ENCODE assay signal across 12 cellular contexts in the genomic region with DNA sequence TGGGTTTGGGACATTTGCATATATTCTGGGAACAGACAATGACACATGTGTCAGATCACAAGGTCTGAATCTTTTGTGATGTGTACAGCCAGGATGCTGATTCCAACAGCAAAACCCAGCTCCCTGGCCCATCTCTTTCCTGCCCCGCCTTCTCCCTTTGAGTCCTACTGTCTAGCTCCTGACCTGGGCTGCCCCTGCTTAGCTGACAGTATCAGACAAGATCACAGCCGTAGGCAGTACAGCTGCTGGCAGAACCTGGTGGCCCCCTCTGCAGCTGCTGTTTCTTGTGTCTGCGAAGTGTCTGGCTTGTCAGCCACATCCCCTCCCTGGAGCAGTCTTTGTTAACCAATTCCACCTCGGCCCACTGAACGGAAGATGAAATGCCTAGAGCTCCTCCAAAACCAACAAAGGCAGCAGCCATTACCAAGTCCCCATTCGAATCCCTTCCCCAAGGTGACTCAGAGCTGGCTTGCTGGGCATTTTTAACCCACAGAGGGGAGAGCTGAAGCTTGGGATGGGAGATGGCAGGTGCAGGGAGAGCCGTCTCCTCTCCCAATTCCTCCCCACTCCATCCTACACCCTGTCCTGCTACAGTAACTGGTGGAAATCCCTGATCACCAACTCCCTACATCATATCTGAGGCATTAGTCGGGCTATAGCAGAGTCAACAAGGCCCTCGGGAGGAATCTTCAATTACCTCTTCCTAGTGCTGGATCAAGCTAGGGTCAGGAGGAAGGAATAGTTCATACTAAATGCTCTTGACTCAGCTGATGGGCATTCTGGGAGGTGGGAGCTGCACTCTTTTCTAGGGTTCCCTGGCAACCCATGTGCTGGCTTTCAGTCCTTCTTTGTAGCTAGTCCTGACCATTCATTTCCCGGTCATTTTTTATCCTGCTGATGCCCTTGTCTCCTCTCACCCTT. TPM values are rescaled to one million over a fixed set of nuclear protein-coding genes. Genes with fewer than 3 reads are reported as not detected.
DNase-seq lines count a peak whose midpoint lies in the region; ATAC-seq, FAIRE-seq and TF ChIP-seq lines count a peak whose summit lies in the region.
"Had no signal": no experiment of that assay in that cellular context is flagged by ENCODE, and none has a peak within 500 bp of the region (broad histone marks: within the 10 kb centered on the region; RNA-seq: fewer than 3 reads in every experiment).

No MANE protein-coding gene starts in this region.

- no peaks in the 10 kb centered on the region for H4K20me1 ChIP-seq in H1 (replicated peaks in 1 of 2; ENCODE audit: control insufficient read depth in 1 of 2, insufficient read depth in 2 of 2, low read length in 2 of 2)

- no peak overlapping the region for H3K27ac ChIP-seq in H1 (ENCODE audit: low read depth, low read length)
- no peak overlapping the region for H3K27ac ChIP-seq in CD8-positive, alpha-beta T cell (ENCODE audit: low read depth, low read length)
- H3K27ac ChIP-seq: transverse colon, VCaP had no signal

- TF ChIP-seq POLR2A in H1 (IDR thresholded peaks at IDR 0.05; ENCODE audit: control extremely low read depth in 1 of 2, low read depth in 2 of 2, low read length in 2 of 2) = no peak

- H3K36me3 Mint-ChIP-seq in activated CD4-positive, alpha-beta T cell treated with anti-CD3 and anti-CD28 coated beads for 36 hours (ENCODE audit: low read depth) = no peaks in the 10 kb centered on the region
- H3K36me3 Mint-ChIP-seq in activated CD4-positive, alpha-beta T cell treated with anti-CD3 and anti-CD28 coated beads, Interleukin-2, amount 10 ng/mL, durations not matched to agents 7 days and 5 days (ENCODE audit: low read depth) = no peaks in the 10 kb centered on the region
- no peaks in the 10 kb centered on the region for H3K36me3 Mint-ChIP-seq in stimulated activated effector memory CD8-positive, alpha-beta T cell treated with anti-CD3 and anti-CD28 coated beads, Interleukin-12 subunit alpha, Interleukin-12 subunit beta, amount 100 ng/mL, for 72 hours
- no peaks in the 10 kb centered on the region for H3K36me3 Mint-ChIP-seq in CD8-positive, alpha-beta T cell

- POLR2A ChIA-PET in activated CD4-positive, alpha-beta T cell treated with anti-CD3 and anti-CD28 coated beads for 36 hours (lab: Charles Lee) = interaction anchor here (0.6 kb wide), 1 partner anchor 9 kb away, joined by 3 read pairs; no protein-coding TSS in a partner anchor
- POLR2A ChIA-PET in activated CD4-positive, alpha-beta T cell treated with anti-CD3 and anti-CD28 coated beads, Interleukin-2, amount 10 ng/mL, durations not matched to agents 7 days and 5 days (lab: Charles Lee) = no interaction called here
- POLR2A ChIA-PET in H1 (lab: Charles Lee; ENCODE audit: partially characterized antibody) = interaction anchor here (0.7 to 2.4 kb wide), 10 partner anchors 9 to 323 kb away, joined by 3 to 9 read pairs (median 4); no protein-coding TSS in a partner anchor
- POLR2A ChIA-PET in CD8-positive, alpha-beta T cell (lab: Charles Lee) = no interaction called here

- H3K56ac ChIP-seq in H1 (replicated peaks; ENCODE audit: insufficient read length, low read depth, low read length) = no peak overlapping the region

- no peak overlapping the region for H3K4ac ChIP-seq in H1 (replicated peaks; ENCODE audit: insufficient read length, low read depth, low read length)

- peak overlapping the region; percentile 34 for H4K91ac ChIP-seq in H1 (replicated peaks; ENCODE audit: insufficient read length, low read length)

- 0 out of 2 replicates have a peak overlapping the region, but pooled peaks have one; percentile 66 for H2AK5ac ChIP-seq in H1 (ENCODE audit: low read depth, low read length)

- 0 out of 2 replicates have a peak overlapping the region, but pooled peaks have one; percentile 41 for H2BK12ac ChIP-seq in H1 (ENCODE audit: low read depth, low read length)

- peak; percentile 36 for ATAC-seq in activated CD4-positive, alpha-beta T cell treated with anti-CD3 and anti-CD28 coated beads for 36 hours
- peak; percentile 46 for ATAC-seq in stimulated activated effector memory CD8-positive, alpha-beta T cell treated with anti-CD3 and anti-CD28 coated beads, Interleukin-12 subunit alpha, Interleukin-12 subunit beta, amount 100 ng/mL, for 72 hours
- ATAC-seq in GM19467 (IDR thresholded peaks at IDR 0.05; ENCODE audit: unreplicated experiment) (no peak), GM19023 (IDR thresholded peaks at IDR 0.05; ENCODE audit: unreplicated experiment) (no peak)
- no peak for ATAC-seq in CD8-positive, alpha-beta T cell

- H4K8ac ChIP-seq in H1 (ENCODE audit: extremely low read depth, insufficient read depth, low read length) = peak overlapping the region; percentile 69

- H3K4me2 ChIP-seq in H1 (ENCODE audit: insufficient read depth in 1 of 2, low read depth in 2 of 2, low read length in 2 of 2) = no peak overlapping the region

- intact Hi-C loops in activated CD4-positive, alpha-beta T cell treated with anti-CD3 and anti-CD28 coated beads for 36 hours (cut with DNase I, micrococcal nuclease) = no loop called here
- intact Hi-C loops in CD8-positive, alpha-beta T cell (cut with DNase I, micrococcal nuclease) = no loop called here

- H2BK20ac ChIP-seq in H1 (ENCODE audit: low read length) = no peak overlapping the region

- no peak for TF ChIP-seq EP300 in H1 (IDR thresholded peaks at IDR 0.05; ENCODE audit: borderline replicate concordance in 1 of 2, low read depth in 2 of 2, low read length in 2 of 2)

- no peak overlapping the region for H3K27ac Mint-ChIP-seq in activated CD4-positive, alpha-beta T cell treated with anti-CD3 and anti-CD28 coated beads for 36 hours
- H3K27ac Mint-ChIP-seq in activated CD4-positive, alpha-beta T cell treated with anti-CD3 and anti-CD28 coated beads, Interleukin-2, amount 10 ng/mL, durations not matched to agents 7 days and 5 days = no peak overlapping the region
- H3K27ac Mint-ChIP-seq in stimulated activated effector memory CD8-positive, alpha-beta T cell treated with anti-CD3 and anti-CD28 coated beads, Interleukin-12 subunit alpha, Interleukin-12 subunit beta, amount 100 ng/mL, for 72 hours = no peak overlapping the region
- H3K27ac Mint-ChIP-seq in CD8-positive, alpha-beta T cell = no peak overlapping the region

- H3K18ac ChIP-seq in H1 (ENCODE audit: extremely low read depth, low read length) = no peak overlapping the region

- H2BK5ac ChIP-seq in H1 (ENCODE audit: low read depth, low read length) = 0 out of 2 replicates have a peak overlapping the region, but pooled peaks have one; percentile 32

- TF ChIP-seq RAD21 in H1 (IDR thresholded peaks at IDR 0.05 in 1 of 2, conservative IDR thresholded peaks at IDR 0.05 in 1 of 2; ENCODE audit: low read depth in 2 of 2, low read length in 2 of 2) = no peak

- no peak for FAIRE-seq in H1 (lab: Jason Lieb, UNC)

- H3K27me3 Mint-ChIP-seq in activated CD4-positive, alpha-beta T cell treated with anti-CD3 and anti-CD28 coated beads for 36 hours = peaks cover 5% of the 10 kb centered on the region
- H3K27me3 Mint-ChIP-seq in activated CD4-positive, alpha-beta T cell treated with anti-CD3 and anti-CD28 coated beads, Interleukin-2, amount 10 ng/mL, durations not matched to agents 7 days and 5 days = peaks cover 5% of the 10 kb centered on the region
- peaks cover 10% of the 10 kb centered on the region for H3K27me3 Mint-ChIP-seq in CD8-positive, alpha-beta T cell (ENCODE audit: low read depth)

- H3K9me3 ChIP-seq in H1 (ENCODE audit: insufficient read depth in 2 of 2, low read depth in 1 of 2, low read length in 1 of 2) = no peaks in the 10 kb centered on the region
- no peaks in the 10 kb centered on the region for H3K9me3 ChIP-seq in CD8-positive, alpha-beta T cell (ENCODE audit: low read length)
- H3K9me3 ChIP-seq: transverse colon had no signal

- H3K79me2 ChIP-seq in H1 (ENCODE audit: control insufficient read depth in 1 of 2, insufficient read depth in 2 of 2, low read length in 2 of 2) = peaks cover 0 to 6% of the 10 kb centered on the region in 2 experiments; a peak in 1 of 4 replicates

- peak; percentile 14 for DNase-seq in activated CD4-positive, alpha-beta T cell treated with anti-CD3 and anti-CD28 coated beads for 36 hours
- no peak for DNase-seq in activated CD4-positive, alpha-beta T cell treated with anti-CD3 and anti-CD28 coated beads, Interleukin-2, amount 10 ng/mL, durations not matched to agents 7 days and 5 days
- DNase-seq in NCI-H526 (lab: John Stamatoyannopoulos, UW) = peak; percentile 96 to 97
- DNase-seq in H1 (ENCODE audit: low read depth in 1 of 2, low spot score in 2 of 2) = no peak
- no peak for DNase-seq in stimulated activated effector memory CD8-positive, alpha-beta T cell treated with anti-CD3 and anti-CD28 coated beads, Interleukin-12 subunit alpha, Interleukin-12 subunit beta, amount 100 ng/mL, for 72 hours (ENCODE audit: low spot score in 2 of 2)
- no peak for DNase-seq in CD8-positive, alpha-beta T cell
- DNase-seq: activated naive CD4-positive, alpha-beta T cell; stimulated activated CD4-positive, alpha-beta T cell treated with anti-CD3 and anti-CD28 coated beads, Interleukin-4, amount 100 ng/mL, for 4 hours; transverse colon had no signal

- H3K14ac ChIP-seq in H1 (ENCODE audit: insufficient read length) = no peak overlapping the region

- H3K23me2 ChIP-seq in H1 (ENCODE audit: low read depth, low read length) = no peaks in the 10 kb centered on the region

- no peak overlapping the region for H2BK120ac ChIP-seq in H1 (replicated peaks; ENCODE audit: low read depth, low read length)

- H3K4me3 ChIP-seq in H1 (ENCODE audit: extremely low read depth in 1 of 4, insufficient read depth in 2 of 4, low read depth in 3 of 4, low read length in 4 of 4) = no peak overlapping the region
- H3K4me3 ChIP-seq in CD8-positive, alpha-beta T cell (ENCODE audit: low read depth, low read length) = no peak overlapping the region
- H3K4me3 ChIP-seq: transverse colon had no signal

- H3K4me3 Mint-ChIP-seq in activated CD4-positive, alpha-beta T cell treated with anti-CD3 and anti-CD28 coated beads for 36 hours = no peak overlapping the region
- no peak overlapping the region for H3K4me3 Mint-ChIP-seq in activated CD4-positive, alpha-beta T cell treated with anti-CD3 and anti-CD28 coated beads, Interleukin-2, amount 10 ng/mL, durations not matched to agents 7 days and 5 days
- no peak overlapping the region for H3K4me3 Mint-ChIP-seq in stimulated activated effector memory CD8-positive, alpha-beta T cell treated with anti-CD3 and anti-CD28 coated beads, Interleukin-12 subunit alpha, Interleukin-12 subunit beta, amount 100 ng/mL, for 72 hours
- no peak overlapping the region for H3K4me3 Mint-ChIP-seq in CD8-positive, alpha-beta T cell

- H4K5ac ChIP-seq in H1 (ENCODE audit: insufficient read length, low read depth, low read length) = no peak overlapping the region

- CTCF ChIA-PET in activated CD4-positive, alpha-beta T cell treated with anti-CD3 and anti-CD28 coated beads for 36 hours (lab: Charles Lee) = interaction anchor here (0.7 to 1.8 kb wide), 6 partner anchors 41 to 171 kb away, joined by 3 to 7 read pairs (median 4); no protein-coding TSS in a partner anchor
- CTCF ChIA-PET in activated CD4-positive, alpha-beta T cell treated with anti-CD3 and anti-CD28 coated beads, Interleukin-2, amount 10 ng/mL, durations not matched to agents 7 days and 5 days (lab: Charles Lee) = interaction anchor here (0.6 to 1.5 kb wide), 4 partner anchors 16 to 483 kb away, joined by 3 to 4 read pairs (median 3); no protein-coding TSS in a partner anchor
- CTCF ChIA-PET in H1 (lab: Charles Lee; ENCODE audit: partially characterized antibody) = interaction anchor here (0.7 to 4.4 kb wide), 20 partner anchors 11 to 132 kb away, joined by 3 to 21 read pairs (median 4); no protein-coding TSS in a partner anchor
- CTCF ChIA-PET in CD8-positive, alpha-beta T cell (lab: Charles Lee) = interaction anchor here (1.3 to 1.9 kb wide), 2 partner anchors 42 to 83 kb away, joined by 3 to 4 read pairs; no protein-coding TSS in a partner anchor

- peaks cover 0 to 23% (median 2%) of the 10 kb centered on the region in 4 experiments; a peak in 5 of 8 replicates for H3K36me3 ChIP-seq in H1 (ENCODE audit: control insufficient read depth in 2 of 4, insufficient read depth in 4 of 4, low read length in 3 of 4)
- no peaks in the 10 kb centered on the region for H3K36me3 ChIP-seq in CD8-positive, alpha-beta T cell (ENCODE audit: insufficient read depth, low read length)
- H3K36me3 ChIP-seq: transverse colon had no signal

- H3K23ac ChIP-seq in H1 (ENCODE audit: insufficient read length) = no peak overlapping the region

- no peaks in the 10 kb centered on the region for H3K9me3 Mint-ChIP-seq in activated CD4-positive, alpha-beta T cell treated with anti-CD3 and anti-CD28 coated beads for 36 hours (ENCODE audit: low read depth)
- H3K9me3 Mint-ChIP-seq in activated CD4-positive, alpha-beta T cell treated with anti-CD3 and anti-CD28 coated beads, Interleukin-2, amount 10 ng/mL, durations not matched to agents 7 days and 5 days = no peaks in the 10 kb centered on the region
- H3K9me3 Mint-ChIP-seq in stimulated activated effector memory CD8-positive, alpha-beta T cell treated with anti-CD3 and anti-CD28 coated beads, Interleukin-12 subunit alpha, Interleukin-12 subunit beta, amount 100 ng/mL, for 72 hours = no peaks in the 10 kb centered on the region
- no peaks in the 10 kb centered on the region for H3K9me3 Mint-ChIP-seq in CD8-positive, alpha-beta T cell

- H3K4me1 ChIP-seq in H1 (replicated peaks in 1 of 4; ENCODE audit: control insufficient read depth in 3 of 4, insufficient read depth in 4 of 4, low read length in 3 of 4) = peaks cover 3 to 14% (median 8%) of the 10 kb centered on the region in 4 experiments
- H3K4me1 ChIP-seq in CD8-positive, alpha-beta T cell (ENCODE audit: insufficient read depth, low read length) = no peaks in the 10 kb centered on the region
- H3K4me1 ChIP-seq: transverse colon had no signal

- no peak overlapping the region for H2AFZ ChIP-seq in H1 (ENCODE audit: low read length)

- H2BK15ac ChIP-seq in H1 (ENCODE audit: low read length) = peak overlapping the region; percentile 54; the same call in 1 of the 2 replicates

- no peak for TF ChIP-seq CTCF in H1 (IDR thresholded peaks at IDR 0.05; ENCODE audit: control extremely low read depth in 1 of 3, insufficient read depth in 1 of 3, low read depth in 1 of 3, low read length in 3 of 3)
- TF ChIP-seq CTCF in CD8-positive, alpha-beta T cell (IDR thresholded peaks at IDR 0.05) = no peak

- no peaks in the 10 kb centered on the region for H3K27me3 ChIP-seq in H1 (replicated peaks in 1 of 4; ENCODE audit: control insufficient read depth in 3 of 4, extremely low read depth in 1 of 4, insufficient read depth in 3 of 4, low read length in 3 of 4)
- H3K27me3 ChIP-seq in CD8-positive, alpha-beta T cell (ENCODE audit: insufficient read depth, low read length) = no peaks in the 10 kb centered on the region
- H3K27me3 ChIP-seq: transverse colon had no signal

- WGBS in H1 (ENCODE audit: extremely low coverage in 1 of 2, insufficient coverage in 1 of 2, insufficient read length in 1 of 2, insufficient replicate concordance in 2 of 2, low coverage in 1 of 2, low lambda C conversion rate in 2 of 2, missing lambda C conversion rate in 1 of 2), 2 experiments = 81% methylated on average over 10 of the region's 10 CpGs; no CpG with 5 or more reads in 1 of the 2 experiments

- H3K9ac ChIP-seq in H1 (replicated peaks in 1 of 4; ENCODE audit: extremely low read depth in 1 of 4, low read depth in 3 of 4, low read length in 3 of 4) = no peak overlapping the region

- peaks cover 6% of the 10 kb centered on the region for H3K4me1 Mint-ChIP-seq in activated CD4-positive, alpha-beta T cell treated with anti-CD3 and anti-CD28 coated beads for 36 hours
- no peaks in the 10 kb centered on the region for H3K4me1 Mint-ChIP-seq in activated CD4-positive, alpha-beta T cell treated with anti-CD3 and anti-CD28 coated beads, Interleukin-2, amount 10 ng/mL, durations not matched to agents 7 days and 5 days
- peaks cover 9% of the 10 kb centered on the region for H3K4me1 Mint-ChIP-seq in stimulated activated effector memory CD8-positive, alpha-beta T cell treated with anti-CD3 and anti-CD28 coated beads, Interleukin-12 subunit alpha, Interleukin-12 subunit beta, amount 100 ng/mL, for 72 hours
- H3K4me1 Mint-ChIP-seq in CD8-positive, alpha-beta T cell (ENCODE audit: low read depth) = no peaks in the 10 kb centered on the region

- 0 out of 2 replicates have a peak, but pooled peaks cover 2% of the 10 kb centered on the region for H3K79me1 ChIP-seq in H1 (ENCODE audit: low read depth, low read length)

RNA-seq across cellular contexts. Expression of gene PIPOX, which starts 5.8 kb away (rescaled TPM):
- 1 to 10 TPM; 1.8 to 2.1 TPM for total RNA-seq in activated CD4-positive, alpha-beta T cell treated with anti-CD3 and anti-CD28 coated beads for 36 hours
- total RNA-seq in activated CD4-positive, alpha-beta T cell treated with anti-CD3 and anti-CD28 coated beads, Interleukin-2, amount 10 ng/mL, durations not matched to agents 7 days and 5 days = 1 to 10 TPM; 1.6 to 1.7 TPM
- 55.5 and 57.2 TPM in 2 replicates for total RNA-seq in H1 (2021; fragmentation: NEBNext Ultra II Directional; extraction: Animal tissue kit (Norgen Biotek cat#: 25700))
- 75.0 and 99.6 TPM in 2 replicates for polyA plus RNA-seq in H1 (2011; rRNA removed)
- polyA plus RNA-seq in H1 (2011; cell fraction: cytosol; rRNA removed) = 70.3 TPM
- polyA plus RNA-seq in H1 (2011; cell fraction: nucleus; rRNA removed) = 39.1 TPM
- polyA plus RNA-seq in H1 (2012, experiment 1 of 2) = 46.5 to 58.4 TPM (median 54.3 TPM) in 4 replicates
- polyA plus RNA-seq in H1 (2012, experiment 2 of 2) = 39.4 TPM
- 51.2 TPM for polyA plus RNA-seq in H1 (2013, experiment 1 of 2)
- 48.0 TPM for polyA plus RNA-seq in H1 (2013, experiment 2 of 2)
- polyA minus RNA-seq in H1 (2011; rRNA and poly(A)+ RNA removed) = 68.1 and 68.2 TPM in 2 replicates
- polyA minus RNA-seq in H1 (2011; cell fraction: cytosol; rRNA and poly(A)+ RNA removed) = 15.8 TPM
- 28.2 TPM for polyA minus RNA-seq in H1 (2011; cell fraction: nucleus; rRNA and poly(A)+ RNA removed)
- 1 to 10 TPM; 5.6 to 6.0 TPM for total RNA-seq in CD8-positive, alpha-beta T cell

RNA-seq across cellular contexts. Expression of gene SEZ6, which starts 42.9 kb away (rescaled TPM):
- not detected for total RNA-seq in activated CD4-positive, alpha-beta T cell treated with anti-CD3 and anti-CD28 coated beads for 36 hours
- total RNA-seq in activated CD4-positive, alpha-beta T cell treated with anti-CD3 and anti-CD28 coated beads, Interleukin-2, amount 10 ng/mL, durations not matched to agents 7 days and 5 days = not detected
- 6.9 and 7.8 TPM in 2 replicates for total RNA-seq in H1 (2021; fragmentation: NEBNext Ultra II Directional; extraction: Animal tissue kit (Norgen Biotek cat#: 25700))
- polyA plus RNA-seq in H1 (2011; rRNA removed) = 8.5 and 16.1 TPM in 2 replicates
- polyA plus RNA-seq in H1 (2011; cell fraction: cytosol; rRNA removed) = 4.8 TPM
- polyA plus RNA-seq in H1 (2011; cell fraction: nucleus; rRNA removed) = 18.6 TPM
- polyA plus RNA-seq in H1 (2012, experiment 1 of 2) = 10.7 to 21.5 TPM (median 18.7 TPM) in 4 replicates
- polyA plus RNA-seq in H1 (2012, experiment 2 of 2) = 19.3 TPM
- polyA plus RNA-seq in H1 (2013, experiment 1 of 2) = 11.1 TPM
- polyA plus RNA-seq in H1 (2013, experiment 2 of 2) = 10.2 TPM
- 5.6 and 13.9 TPM in 2 replicates for polyA minus RNA-seq in H1 (2011; rRNA and poly(A)+ RNA removed)
- 5.6 TPM for polyA minus RNA-seq in H1 (2011; cell fraction: cytosol; rRNA and poly(A)+ RNA removed)
- polyA minus RNA-seq in H1 (2011; cell fraction: nucleus; rRNA and poly(A)+ RNA removed) = 7.6 TPM
- under 1 TPM in 1 of 2 experiments, not detected in 1; 0.56 TPM for total RNA-seq in CD8-positive, alpha-beta T cell

Comparison
In these comparisons a context has a peak if more than half of its experiments do, and no peak if none do; other contexts are left out.
1. DNase-seq: peak in activated CD4-positive, alpha-beta T cell treated with anti-CD3 and anti-CD28 coated beads for 36 hours (single experiment) and NCI-H526 (2 of 2); none in activated CD4-positive, alpha-beta T cell treated with anti-CD3 and anti-CD28 coated beads, Interleukin-2, amount 10 ng/mL, durations not matched to agents 7 days and 5 days (single experiment), H1 (0 of 2), stimulated activated effector memory CD8-positive, alpha-beta T cell treated with anti-CD3 and anti-CD28 coated beads, Interleukin-12 subunit alpha, Interleukin-12 subunit beta, amount 100 ng/mL, for 72 hours (0 of 2) and CD8-positive, alpha-beta T cell (0 of 7).
2. POLR2A ChIA-PET loops: an anchor here in activated CD4-positive, alpha-beta T cell treated with anti-CD3 and anti-CD28 coated beads for 36 hours (0.6 kb wide) and H1 (0.7 to 2.4 kb wide); none called in activated CD4-positive, alpha-beta T cell treated with anti-CD3 and anti-CD28 coated beads, Interleukin-2, amount 10 ng/mL, durations not matched to agents 7 days and 5 days and CD8-positive, alpha-beta T cell.
3. ATAC-seq: peak in activated CD4-positive, alpha-beta T cell treated with anti-CD3 and anti-CD28 coated beads for 36 hours (single experiment) and stimulated activated effector memory CD8-positive, alpha-beta T cell treated with anti-CD3 and anti-CD28 coated beads, Interleukin-12 subunit alpha, Interleukin-12 subunit beta, amount 100 ng/mL, for 72 hours (single experiment); none in GM19467 (single experiment), CD8-positive, alpha-beta T cell (single experiment) and GM19023 (single experiment).